Comparison of ENCODE assay signal across 19 cellular contexts in the genomic region with DNA sequence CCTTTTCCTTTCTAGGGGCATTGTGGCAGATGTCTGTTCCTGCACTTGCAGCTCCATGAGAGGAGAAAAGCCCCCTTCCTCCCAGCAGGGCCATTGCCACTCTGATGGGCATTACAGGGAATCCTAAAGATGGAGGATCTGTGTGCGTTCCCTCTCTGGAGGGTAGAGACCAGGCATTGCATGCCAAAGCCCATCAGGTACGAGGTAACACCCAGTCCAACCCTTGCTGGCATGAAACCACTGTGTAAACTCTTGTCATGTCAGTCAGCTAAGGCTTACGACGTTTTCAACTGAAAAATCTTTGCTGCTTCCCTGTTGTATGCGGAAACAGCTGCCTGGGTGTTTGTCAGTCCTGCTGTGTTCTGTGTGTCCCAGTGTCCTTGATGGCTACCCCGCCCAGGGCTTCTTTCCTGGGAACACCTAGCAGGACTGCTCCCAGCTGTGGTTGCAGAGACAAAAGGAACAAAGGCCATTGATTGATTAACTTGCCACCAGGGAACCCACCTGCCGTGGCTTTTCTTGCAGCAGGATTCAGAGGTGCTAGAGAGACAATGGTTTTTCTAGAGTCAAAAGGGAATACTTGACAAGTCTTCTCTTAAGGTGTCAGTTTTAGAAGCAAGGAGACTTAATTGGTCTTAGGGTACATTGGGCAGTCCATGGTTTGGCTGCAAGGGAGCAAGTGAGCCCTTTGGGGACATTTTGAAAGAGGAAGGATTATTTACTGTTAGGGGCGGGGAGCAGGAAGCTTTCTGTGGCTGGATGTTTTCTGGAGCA. TPM values are rescaled to one million over a fixed set of nuclear protein-coding genes. Genes with fewer than 3 reads are reported as not detected.
DNase-seq lines count a peak whose midpoint lies in the region; ATAC-seq, FAIRE-seq and TF ChIP-seq lines count a peak whose summit lies in the region.
"Had no signal": no experiment of that assay in that cellular context is flagged by ENCODE, and none has a peak within 500 bp of the region (broad histone marks: within the 10 kb centered on the region; RNA-seq: fewer than 3 reads in every experiment).

No MANE protein-coding gene starts in this region.

- no peak overlapping the region for H3K4me2 ChIP-seq in A549

- H3K9ac ChIP-seq in kidney (ENCODE audit: low read length in 2 of 2) = no peak overlapping the region

- intact Hi-C loops in esophagus squamous epithelium (cut with DNase I) (no loop called here), kidney (cut with DNase I) (no loop called here)

- POLR2A ChIA-PET in A549 (lab: Yijun Ruan, JAX) = no interaction called here

- TF ChIP-seq POLR2A in A549 (IDR thresholded peaks at IDR 0.05; ENCODE audit: low read length) = no peak
- no peak for TF ChIP-seq POLR2A in esophagus squamous epithelium (IDR thresholded peaks at IDR 0.05)

- CTCF ChIA-PET in A549 (lab: Yijun Ruan, JAX) = no interaction called here

- H3K4me3 ChIP-seq in A549 = no peak overlapping the region
- H3K4me3 ChIP-seq in esophagus squamous epithelium = no peak overlapping the region
- no peak overlapping the region for H3K4me3 ChIP-seq in kidney (ENCODE audit: low read length in 2 of 2)
- H3K4me3 ChIP-seq: K562, lung, uterus had no signal

- DNase-seq in A549 (ENCODE audit: low read depth in 1 of 2, low spot score in 1 of 2) = no peak
- DNase-seq in MV-4-11 (lab: John Stamatoyannopoulos, UW) = peak; percentile 11
- DNase-seq in NCI-H748 treated with DMSO at 0.1 percent for 48 hours (lab: John Stamatoyannopoulos, UW) = peak; percentile 25
- DNase-seq in esophagus squamous epithelium (lab: John Stamatoyannopoulos, UW) = no peak
- no peak for DNase-seq in HUDEP-2 (lab: John Stamatoyannopoulos, UW; ENCODE audit: unreplicated experiment in 76 of 76)
- DNase-seq in nucleus accumbens (lab: John Stamatoyannopoulos, UW) = no peak
- DNase-seq in kidney = no peak
- no peak for DNase-seq in 8988T
- DNase-seq: activated effector memory CD4-positive, alpha-beta T cell treated with anti-CD3 and anti-CD28 coated beads, Interleukin-2, amount 50 U/mL, for 16 hours; Caco-2; foreskin fibroblast; GOT3; NCI-H1436; stimulated activated naive B cell treated with anti-CD40 and anti-IgM and Interleukin-4, amounts not matched to agents 10 μg/mL and 1 μg/mL and 100 μg/mL, for 72 hours; uterus had no signal

- 74% methylated on average over 4 of the region's 8 CpGs for WGBS in A549 (ENCODE audit: missing lambda C conversion rate)
- WGBS in esophagus squamous epithelium, 2 donors = 38 to 50% methylated on average over 6 of the region's 8 CpGs

- H3K27me3 ChIP-seq in esophagus squamous epithelium = peaks cover 0 to 59% (median 0%) of the 10 kb centered on the region in 4 donors
- H3K27me3 ChIP-seq: uterus had no signal

- H3K36me3 ChIP-seq in esophagus squamous epithelium (no peaks in the 10 kb centered on the region), kidney (ENCODE audit: control insufficient read depth in 1 of 2, insufficient read depth in 2 of 2, low read length in 2 of 2) (no peaks in the 10 kb centered on the region)
- H3K36me3 ChIP-seq: uterus had no signal

- no peak for ATAC-seq in A549
- ATAC-seq: SK-N-SH treated with all-trans-retinoic acid at 6 μM for 48 hours; stimulated activated naive B cell treated with anti-CD40 and anti-IgM and Interleukin-4, amounts not matched to agents 10 μg/mL and 1 μg/mL and 100 μg/mL, for 72 hours had no signal

- TF ChIP-seq RAD21 in A549 (conservative IDR thresholded peaks at IDR 0.05 in 1 of 2, IDR thresholded peaks at IDR 0.05 in 1 of 2) = no peak

- FAIRE-seq in A549 (lab: Jason Lieb, UNC) = no peak
- FAIRE-seq in kidney (lab: Jason Lieb, UNC) = no peak
- FAIRE-seq: K562 had no signal

- no peak for TF ChIP-seq EP300 in A549 (IDR thresholded peaks at IDR 0.05)

- H3K9me3 ChIP-seq in A549 (no peaks in the 10 kb centered on the region), esophagus squamous epithelium (no peaks in the 10 kb centered on the region), kidney (ENCODE audit: control insufficient read depth in 1 of 2, low read length in 2 of 2) (no peaks in the 10 kb centered on the region)
- H3K9me3 ChIP-seq: Caco-2, uterus had no signal

- H3K27ac ChIP-seq in A549 = peak overlapping the region; percentile 46 to 76; a peak in 4 of 6 replicates
- H3K27ac ChIP-seq in esophagus squamous epithelium = peak overlapping the region in 3 of 4 donors; percentile 8 to 44 (median 16)
- no peak overlapping the region for H3K27ac ChIP-seq in kidney (ENCODE audit: low read depth in 2 of 2, low read length in 2 of 2)
- H3K27ac ChIP-seq: uterus had no signal

- peaks cover 50% of the 10 kb centered on the region for H3K4me1 ChIP-seq in A549
- peaks cover 0 to 22% (median 4%) of the 10 kb centered on the region in 3 donors for H3K4me1 ChIP-seq in esophagus squamous epithelium
- H3K4me1 ChIP-seq in kidney (ENCODE audit: control insufficient read depth in 1 of 2, insufficient read depth in 1 of 2, low read depth in 1 of 2, low read length in 2 of 2) = no peaks in the 10 kb centered on the region
- H3K4me1 ChIP-seq: uterus had no signal

- TF ChIP-seq CTCF in A549 (IDR thresholded peaks at IDR 0.05) (no peak), esophagus squamous epithelium (IDR thresholded peaks at IDR 0.05) (no peak), kidney (IDR thresholded peaks at IDR 0.05; ENCODE audit: borderline replicate concordance, extremely low read depth, insufficient read depth) (no peak)

TF ChIP-seq in A549, 52 proteins besides CTCF, POLR2A, EP300 and RAD21:
- TF ChIP-seq HOXB13 (CRISPR knock-in tag; IDR thresholded peaks at IDR 0.05; ENCODE audit: low read depth) = no peak
- TF ChIP-seq HOXB5 (CRISPR knock-in tag; IDR thresholded peaks at IDR 0.05) = no peak
- TF ChIP-seq KDM5A (IDR thresholded peaks at IDR 0.05) = no peak
- no peak for TF ChIP-seq RARB (CRISPR knock-in tag; IDR thresholded peaks at IDR 0.05)
- TF ChIP-seq MAFK (IDR thresholded peaks at IDR 0.05; ENCODE audit: partially characterized antibody) = no peak
- TF ChIP-seq RNF2 (IDR thresholded peaks at IDR 0.05; ENCODE audit: borderline replicate concordance, low read depth) = no peak
- no peak for TF ChIP-seq PBX3 (IDR thresholded peaks at IDR 0.05)
- no peak for TF ChIP-seq MAX (IDR thresholded peaks at IDR 0.05)
- no peak for TF ChIP-seq FOSB (CRISPR knock-in tag; IDR thresholded peaks at IDR 0.05)
- no peak for TF ChIP-seq EHF (CRISPR knock-in tag; IDR thresholded peaks at IDR 0.05)

RNA-seq across cellular contexts. Expression of gene B3GALT5, which starts 24.6 kb away (rescaled TPM):
- polyA plus RNA-seq in A549 (2011; rRNA removed) = 0.52 and 0.66 TPM in 2 replicates
- 0.11 and 0.17 TPM in 2 replicates for polyA plus RNA-seq in A549 (2012; cell fraction: cytosol; rRNA removed)
- 0.30 and 0.33 TPM in 2 replicates for polyA plus RNA-seq in A549 (2012; cell fraction: nucleus; rRNA removed)
- polyA plus RNA-seq in A549 (2017; fragmentation: RNase III; extraction: RNeasy Plus Mini Kit Qiagen cat#74134 plus additional on column Dnase treatment) = 0.29 to 0.39 TPM (median 0.38 TPM) in 3 replicates
- polyA minus RNA-seq in A549 (2011; rRNA and poly(A)+ RNA removed) = 0.92 and 1.4 TPM in 2 replicates
- 1 to 10 TPM in 1 of 4 donors, under 1 TPM in 3; 0.19 to 2.6 (median 0.64) TPM for total RNA-seq in esophagus squamous epithelium
- total RNA-seq in kidney = 5.6 TPM
- polyA plus RNA-seq in kidney (ENCODE audit: insufficient read depth, low read depth, low replicate concordance) = 0.24 TPM
- total RNA-seq: omental fat pad had no signal
- polyA plus RNA-seq: K562 had no signal

Comparison
In these comparisons a context has a peak if more than half of its experiments do, and no peak if none do; other contexts are left out.
1. DNase-seq: peak in MV-4-11 (single experiment) and NCI-H748 treated with DMSO at 0.1 percent for 48 hours (single experiment); none in A549 (0 of 2), esophagus squamous epithelium (single experiment), HUDEP-2 (0 of 76), nucleus accumbens (0 of 56), kidney (single experiment) and 8988T (single experiment).
2. H3K27ac ChIP-seq: peak in A549 (2 of 2) and esophagus squamous epithelium (3 of 4); none in kidney (0 of 2).